In genomic region chr21:45138199-45139002, GRCh38 we compare ENCODE assay signal across 8 cellular contexts.
DNase-seq lines count a peak whose midpoint lies in the region; ATAC-seq and TF ChIP-seq lines count a peak whose summit lies in the region.

No MANE protein-coding gene starts in this region.

- H3K27ac ChIP-seq in CD4-positive, alpha-beta T cell (ENCODE audit: low read depth, low read length), result no peak overlapping the region
- H3K27ac ChIP-seq in aorta (ENCODE audit: low read depth in 1 of 2, low read length in 2 of 2), result peak overlapping the region in 1 of 2 donors; percentile 32

- no peak overlapping the region for H3K4me3 Mint-ChIP-seq in CD4-positive, alpha-beta T cell
- no peak overlapping the region for H3K4me3 Mint-ChIP-seq in activated T-helper 1 cell treated with anti-CD3 and anti-CD28 coated beads, Interleukin-12 subunit alpha, Interleukin-12 subunit beta, Interleukin-2, Interleukin-4 antibody, amounts not matched to agents 30 ng/mL and 10 ng/mL and 1 ng/mL, durations not matched to agents 14 hours and 24 hours and 36 hours

- H3K36me3 Mint-ChIP-seq in CD4-positive, alpha-beta T cell (ENCODE audit: low read depth), result peaks cover 17% of the 10 kb centered on the region
- H3K36me3 Mint-ChIP-seq in activated T-helper 1 cell treated with anti-CD3 and anti-CD28 coated beads, Interleukin-12 subunit alpha, Interleukin-12 subunit beta, Interleukin-2, Interleukin-4 antibody, amounts not matched to agents 30 ng/mL and 10 ng/mL and 1 ng/mL, durations not matched to agents 14 hours and 24 hours and 36 hours (ENCODE audit: low read depth), result peaks cover 2% of the 10 kb centered on the region

- H3K27ac Mint-ChIP-seq in CD4-positive, alpha-beta T cell, result no peak overlapping the region
- no peak overlapping the region for H3K27ac Mint-ChIP-seq in activated T-helper 1 cell treated with anti-CD3 and anti-CD28 coated beads, Interleukin-12 subunit alpha, Interleukin-12 subunit beta, Interleukin-2, Interleukin-4 antibody, amounts not matched to agents 30 ng/mL and 10 ng/mL and 1 ng/mL, durations not matched to agents 14 hours and 24 hours and 36 hours

- WGBS in aorta, 2 donors, result 47 to 52% methylated on average over 12 of the region's 12 CpGs

- H3K9me3 Mint-ChIP-seq in CD4-positive, alpha-beta T cell, result no peaks in the 10 kb centered on the region
- H3K9me3 Mint-ChIP-seq in activated T-helper 1 cell treated with anti-CD3 and anti-CD28 coated beads, Interleukin-12 subunit alpha, Interleukin-12 subunit beta, Interleukin-2, Interleukin-4 antibody, amounts not matched to agents 30 ng/mL and 10 ng/mL and 1 ng/mL, durations not matched to agents 14 hours and 24 hours and 36 hours, result no peaks in the 10 kb centered on the region

- no peaks in the 10 kb centered on the region for H3K9me3 ChIP-seq in CD4-positive, alpha-beta T cell (ENCODE audit: control insufficient read depth, low read length)
- no peaks in the 10 kb centered on the region for H3K9me3 ChIP-seq in aorta (ENCODE audit: control insufficient read depth, low read length)

- peaks cover 0 to 2% of the 10 kb centered on the region in 2 donors for H3K4me1 ChIP-seq in aorta (ENCODE audit: control insufficient read depth in 1 of 2, insufficient read depth in 2 of 2, low read length in 2 of 2)

- ATAC-seq in CD4-positive, alpha-beta T cell (ENCODE audit: poor library complexity), result peak; percentile 50
- ATAC-seq in aorta (ENCODE audit: low FRiP score) (peak; percentile 51), GM18517 (IDR thresholded peaks at IDR 0.05; ENCODE audit: unreplicated experiment) (no peak)

- POLR2A ChIA-PET in CD4-positive, alpha-beta T cell (lab: Charles Lee), result interaction anchor here (1.1 kb wide), 1 partner anchor 64 kb away, joined by 4 read pairs; the partner anchor contains the start of gene ADARB1
- POLR2A ChIA-PET in HEK293T (lab: Yijun Ruan, JAX), result interaction anchor here (0.9 to 1.0 kb wide), 2 partner anchors 149 to 154 kb away, joined by 3 to 6 read pairs; partner anchors contain the start of gene POFUT2

- H3K27me3 Mint-ChIP-seq in CD4-positive, alpha-beta T cell, result no peaks in the 10 kb centered on the region
- H3K27me3 Mint-ChIP-seq in activated T-helper 1 cell treated with anti-CD3 and anti-CD28 coated beads, Interleukin-12 subunit alpha, Interleukin-12 subunit beta, Interleukin-2, Interleukin-4 antibody, amounts not matched to agents 30 ng/mL and 10 ng/mL and 1 ng/mL, durations not matched to agents 14 hours and 24 hours and 36 hours (ENCODE audit: insufficient read depth), result no peaks in the 10 kb centered on the region

- intact Hi-C loops in CD4-positive, alpha-beta T cell (cut with DNase I, micrococcal nuclease), result no loop called here
- intact Hi-C loops in activated T-helper 1 cell treated with anti-CD3 and anti-CD28 coated beads, Interleukin-12 subunit alpha, Interleukin-12 subunit beta, Interleukin-2, Interleukin-4 antibody, amounts not matched to agents 30 ng/mL and 10 ng/mL and 1 ng/mL, durations not matched to agents 14 hours and 24 hours and 36 hours (cut with micrococcal nuclease), result loop anchor here (1.0 kb wide), 1 partner anchor 189 kb away; no protein-coding TSS in a partner anchor
- intact Hi-C loops in posterior vena cava (cut with DNase I), result loop anchor here in 1 of 2 donors (10.0 kb wide), 1 partner anchor 254 kb away; no protein-coding TSS in a partner anchor
- intact Hi-C loops in aorta (cut with DNase I), result loop anchor here (2.0 to 10.0 kb wide), 3 partner anchors 190 to 296 kb away; partner anchors contain the start of gene PTTG1IP (in 2 of the 2)

- TF ChIP-seq CTCF in CD4-positive, alpha-beta T cell (IDR thresholded peaks at IDR 0.05), result peak; percentile 84

- H3K4me1 Mint-ChIP-seq in CD4-positive, alpha-beta T cell (ENCODE audit: low read depth), result peaks cover 21% of the 10 kb centered on the region
- H3K4me1 Mint-ChIP-seq in activated T-helper 1 cell treated with anti-CD3 and anti-CD28 coated beads, Interleukin-12 subunit alpha, Interleukin-12 subunit beta, Interleukin-2, Interleukin-4 antibody, amounts not matched to agents 30 ng/mL and 10 ng/mL and 1 ng/mL, durations not matched to agents 14 hours and 24 hours and 36 hours (ENCODE audit: low read depth), result peaks cover 5% of the 10 kb centered on the region

- H3K36me3 ChIP-seq in aorta (ENCODE audit: control insufficient read depth in 1 of 2, insufficient read depth in 2 of 2, low read length in 1 of 2), result no peaks in the 10 kb centered on the region

- DNase-seq in CD4-positive, alpha-beta T cell, result peak; percentile 54 to 73 (median 63)
- DNase-seq in HEK293T (ENCODE audit: extremely low spot score) (peak; percentile 82), RPMI8226 (peak; percentile 79), foreskin melanocyte (peak; percentile 55), posterior vena cava (ENCODE audit: low spot score) (peak; percentile 92), aorta (peak; percentile 83 to 90)
- peak; percentile 49 for DNase-seq in activated T-helper 1 cell treated with anti-CD3 and anti-CD28 coated beads, Interleukin-12 subunit alpha, Interleukin-12 subunit beta, Interleukin-2, Interleukin-4 antibody, amounts not matched to agents 30 ng/mL and 10 ng/mL and 1 ng/mL, durations not matched to agents 14 hours and 24 hours and 36 hours (ENCODE audit: low spot score)

- CTCF ChIA-PET in CD4-positive, alpha-beta T cell (lab: Charles Lee), result interaction anchor here (0.7 to 3.5 kb wide), 18 partner anchors 8 to 1479 kb away, joined by 3 to 31 read pairs (median 4); partner anchors contain the start of genes ADARB1, HSF2BP, POFUT2 and RRP1B
- CTCF ChIA-PET in HEK293T (lab: Yijun Ruan, JAX), result interaction anchor here (0.5 to 3.4 kb wide), 21 partner anchors 10 to 338 kb away, joined by 3 to 38 read pairs (median 6); no protein-coding TSS in a partner anchor

- H3K4me3 ChIP-seq in aorta (ENCODE audit: low read length in 2 of 2), result no peak overlapping the region

- no peaks in the 10 kb centered on the region for H3K27me3 ChIP-seq in CD4-positive, alpha-beta T cell (ENCODE audit: control insufficient read depth, insufficient read depth, low read length)
- H3K27me3 ChIP-seq in aorta (ENCODE audit: control insufficient read depth in 1 of 2, insufficient read depth in 2 of 2, low read length in 1 of 2), result no peaks in the 10 kb centered on the region

TF ChIP-seq in HEK293T, 16 proteins besides CTCF, POLR2A, EP300 and RAD21:
- TF ChIP-seq NFRKB (IDR thresholded peaks at IDR 0.05) (no peak), L3MBTL2 (conservative IDR thresholded peaks at IDR 0.05) (0 out of 2 replicates have a peak, but pooled peaks have one; percentile 23), BHLHE40 (IDR thresholded peaks at IDR 0.05; ENCODE audit: borderline replicate concordance) (no peak), ZNF384 (IDR thresholded peaks at IDR 0.05) (no peak), FOXA1 (IDR thresholded peaks at IDR 0.05) (no peak), FOXM1 (IDR thresholded peaks at IDR 0.05; ENCODE audit: borderline replicate concordance) (no peak), ELF4 (IDR thresholded peaks at IDR 0.05) (no peak), LEF1 (IDR thresholded peaks at IDR 0.05; ENCODE audit: borderline replicate concordance) (no peak)

Comparison
In these comparisons a context has a peak if more than half of its experiments do, and no peak if none do; other contexts are left out.
1. intact Hi-C loops: an anchor here in activated T-helper 1 cell treated with anti-CD3 and anti-CD28 coated beads, Interleukin-12 subunit alpha, Interleukin-12 subunit beta, Interleukin-2, Interleukin-4 antibody, amounts not matched to agents 30 ng/mL and 10 ng/mL and 1 ng/mL, durations not matched to agents 14 hours and 24 hours and 36 hours (1.0 kb wide) and aorta (2.0 to 10.0 kb wide); none called in CD4-positive, alpha-beta T cell.